19 cellular contexts compared by ENCODE assay signal in genomic region chr3:73098873-73099272, GRCh38.
"Had no signal": no experiment of that assay in that cellular context is flagged by ENCODE, and none has a peak within 500 bp of the region (broad histone marks: within the 10 kb centered on the region; RNA-seq: fewer than 3 reads in every experiment).

No MANE protein-coding gene starts in this region.

- DNase-seq: activated CD4-positive, alpha-beta T cell treated with anti-CD3 and anti-CD28 coated beads, Interleukin-2, amount 50 U/mL, for 4 hours; activated CD4-positive, CD25-positive, alpha-beta regulatory T cell treated with anti-CD3 and anti-CD28 coated beads, Interleukin-2, amount 50 U/mL, for 72 hours; activated effector memory CD4-positive, alpha-beta T cell treated with anti-CD3 and anti-CD28 coated beads, Interleukin-2, amount 50 U/mL, for 16 hours; activated T-cell treated with anti-CD3 and anti-CD28 coated beads, Interleukin-2, amount 50 U/mL, for 72 hours; effector CD4-positive, alpha-beta T cell; mammary epithelial cell; stimulated activated CD4-positive, alpha-beta T cell treated with anti-CD3 and anti-CD28 coated beads, Interleukin-12 subunit alpha, Interleukin-12 subunit beta, amount 100 ng/mL, for 4 hours; stimulated activated CD4-positive, alpha-beta T cell treated with anti-CD3 and anti-CD28 coated beads, Interleukin-1b, Interleukin-23, amount 100 ng/mL, for 48 hours; stimulated activated CD8-positive, alpha-beta memory T cell treated with anti-CD3 and anti-CD28 coated beads, Interleukin-4, amount 100 ng/mL, for 48 hours; stimulated activated naive CD4-positive, alpha-beta T cell; thyroid gland had no signal

- ATAC-seq: activated naive CD4-positive, alpha-beta T cell treated with anti-CD3 and anti-CD28 coated beads, Interleukin-2, amount 50 U/mL, for 72 hours; activated T-cell treated with anti-CD3 and anti-CD28 coated beads, Interleukin-2, amount 50 U/mL, for 72 hours; left lobe of liver had no signal

- H3K4me3 Mint-ChIP-seq: activated T-cell treated with anti-CD3 and anti-CD28 coated beads, Interleukin-2, amount 50 U/mL, for 72 hours; neural crest cell had no signal

- H3K27me3 ChIP-seq: right atrium auricular region, thyroid gland had no signal

- H3K27ac ChIP-seq: right atrium auricular region, thyroid gland had no signal

- H3K4me1 ChIP-seq: thyroid gland had no signal

- FAIRE-seq: bronchial epithelial cell, frontal cortex, keratinocyte had no signal

- H3K9me3 ChIP-seq: right atrium auricular region, thyroid gland had no signal

- H3K27ac Mint-ChIP-seq: activated naive CD4-positive, alpha-beta T cell treated with anti-CD3 and anti-CD28 coated beads, Interleukin-2, amount 50 U/mL, for 72 hours; activated T-cell treated with anti-CD3 and anti-CD28 coated beads, Interleukin-2, amount 50 U/mL, for 72 hours; progenitor cell of endocrine pancreas had no signal

- H3K36me3 ChIP-seq: right atrium auricular region, thyroid gland had no signal

- H3K36me3 Mint-ChIP-seq: activated naive CD4-positive, alpha-beta T cell treated with anti-CD3 and anti-CD28 coated beads, Interleukin-2, amount 50 U/mL, for 72 hours had no signal

- H3K9me3 Mint-ChIP-seq: activated naive CD4-positive, alpha-beta T cell treated with anti-CD3 and anti-CD28 coated beads, Interleukin-2, amount 50 U/mL, for 72 hours; activated T-cell treated with anti-CD3 and anti-CD28 coated beads, Interleukin-2, amount 50 U/mL, for 72 hours; neural crest cell had no signal

- H3K4me3 ChIP-seq: right atrium auricular region, thyroid gland had no signal
